In the genomic region with DNA sequence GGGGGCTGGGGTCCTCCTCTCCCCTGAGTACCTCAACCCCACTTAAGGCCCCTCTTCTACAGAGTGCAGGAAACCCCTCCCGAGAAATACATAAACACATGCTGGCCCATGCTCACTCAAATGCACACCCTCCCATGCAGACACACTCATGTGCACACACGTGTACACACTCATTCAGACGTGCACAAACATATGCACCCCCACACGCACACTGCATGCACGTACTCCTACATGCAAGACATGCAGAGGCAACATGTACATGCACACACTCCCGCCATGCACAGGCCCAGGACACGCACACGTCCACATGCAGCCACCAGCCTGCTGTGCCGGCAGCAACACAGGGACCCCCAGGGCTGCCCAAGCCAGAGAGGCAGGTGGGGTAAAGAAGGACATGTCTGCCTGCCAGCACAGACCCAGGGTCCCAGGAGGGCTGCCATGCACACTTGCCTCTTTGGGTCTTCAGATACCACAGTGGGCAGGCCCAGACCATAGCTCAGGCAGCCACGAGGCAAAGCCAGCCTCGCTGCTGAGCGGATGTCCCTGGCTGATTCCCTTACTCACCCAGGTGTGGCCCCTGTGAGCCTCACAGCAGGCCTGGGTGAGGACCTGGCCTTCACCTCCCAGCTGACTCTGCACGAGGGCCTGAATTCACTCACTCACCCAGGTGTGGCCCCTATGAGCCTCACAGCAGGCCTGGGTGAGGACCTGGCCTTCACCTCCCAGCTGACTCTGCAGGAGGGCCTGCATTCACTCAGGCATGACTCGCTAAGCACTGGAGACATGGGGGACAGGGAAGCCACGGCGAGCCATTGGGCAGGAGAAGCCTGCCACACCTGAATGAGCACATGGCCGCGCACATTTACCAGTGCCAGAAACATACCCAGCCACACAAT, we compare ENCODE assay signal across 14 cellular contexts. TPM values are rescaled to one million over a fixed set of nuclear protein-coding genes. Genes with fewer than 3 reads are reported as not detected.
DNase-seq lines count a peak whose midpoint lies in the region; ATAC-seq, FAIRE-seq and TF ChIP-seq lines count a peak whose summit lies in the region.
"Had no signal": no experiment of that assay in that cellular context is flagged by ENCODE, and none has a peak within 500 bp of the region (broad histone marks: within the 10 kb centered on the region; RNA-seq: fewer than 3 reads in every experiment).

No MANE protein-coding gene starts in this region.

- H3K4me3 ChIP-seq in HCT116 (replicated peaks in 1 of 2; ENCODE audit: low read depth in 1 of 2, low read length in 2 of 2) (no peak overlapping the region), NT2/D1 (ENCODE audit: insufficient read length, low read depth) (no peak overlapping the region), kidney (ENCODE audit: low read length in 2 of 2) (no peak overlapping the region), osteoblast (ENCODE audit: insufficient read depth, low read length) (no peak overlapping the region)
- H3K4me3 ChIP-seq: GM23248 had no signal

- H3K36me3 ChIP-seq in HCT116 (ENCODE audit: control insufficient read depth in 1 of 2, insufficient read depth in 2 of 2, low read length in 2 of 2) (no peaks in the 10 kb centered on the region), NT2/D1 (ENCODE audit: insufficient read depth, insufficient read length, low read length) (no peaks in the 10 kb centered on the region), kidney (ENCODE audit: control insufficient read depth in 1 of 2, insufficient read depth in 2 of 2, low read length in 2 of 2) (no peaks in the 10 kb centered on the region), osteoblast (ENCODE audit: insufficient read depth, low read length) (peaks cover 57% of the 10 kb centered on the region)
- H3K36me3 ChIP-seq: BE2C had no signal

- POLR2A ChIA-PET in HCT116 (lab: Charles Lee) (no interaction called here), WTC11 (lab: Charles Lee) (no interaction called here)

- FAIRE-seq in kidney (lab: Jason Lieb, UNC): no peak

- H3K27me3 Mint-ChIP-seq in WTC11 (ENCODE audit: low read depth): peaks cover 13% of the 10 kb centered on the region

- no peaks in the 10 kb centered on the region for H3K9me2 ChIP-seq in HCT116 (ENCODE audit: insufficient read depth)

- H3K9ac ChIP-seq in HCT116 (ENCODE audit: low read length) (no peak overlapping the region), NT2/D1 (ENCODE audit: insufficient read length, low read depth) (peak overlapping the region; percentile 44), kidney (ENCODE audit: low read length in 2 of 2) (no peak overlapping the region)
- H3K9ac ChIP-seq: GM23248 had no signal

- CTCF ChIA-PET in HCT116 (lab: Charles Lee) (no interaction called here), WTC11 (lab: Charles Lee) (interaction anchor here (1.3 kb wide), 1 partner anchor 56 kb away, joined by 3 read pairs; no protein-coding TSS in a partner anchor)

- H3K4me1 ChIP-seq in HCT116 (ENCODE audit: control insufficient read depth in 1 of 2, insufficient read depth in 2 of 2, low read length in 2 of 2) (peaks cover 4 to 17% of the 10 kb centered on the region in 2 experiments; a peak in 1 of 4 replicates), NT2/D1 (ENCODE audit: insufficient read depth, insufficient read length) (peaks cover 21% of the 10 kb centered on the region), kidney (ENCODE audit: control insufficient read depth in 1 of 2, insufficient read depth in 1 of 2, low read depth in 1 of 2, low read length in 2 of 2) (no peaks in the 10 kb centered on the region), osteoblast (ENCODE audit: insufficient read depth, low read length) (peaks cover 9% of the 10 kb centered on the region)
- H3K4me1 ChIP-seq: BE2C had no signal

- H4K20me1 ChIP-seq in HCT116 (ENCODE audit: insufficient read depth) (no peaks in the 10 kb centered on the region), osteoblast (ENCODE audit: insufficient read depth, low read length) (peaks cover 80% of the 10 kb centered on the region)

- intact Hi-C loops in HCT116 (cut with micrococcal nuclease): no loop called here
- intact Hi-C loops in kidney (cut with DNase I): no loop called here

- no peak for TF ChIP-seq CTCF in HCT116 (IDR thresholded peaks at IDR 0.05 in 2 of 3, conservative IDR thresholded peaks at IDR 0.05 in 1 of 3; ENCODE audit: borderline replicate concordance in 1 of 3, insufficient read depth in 1 of 3, low read depth in 2 of 3, low read length in 2 of 3)
- TF ChIP-seq CTCF in kidney (IDR thresholded peaks at IDR 0.05; ENCODE audit: borderline replicate concordance, extremely low read depth, insufficient read depth): no peak
- TF ChIP-seq CTCF in osteoblast (IDR thresholded peaks at IDR 0.05; ENCODE audit: extremely low read depth, low read depth, low read length): no peak
- TF ChIP-seq CTCF in WTC11 (IDR thresholded peaks at IDR 0.05): no peak

- no peak for TF ChIP-seq RAD21 in HCT116 (IDR thresholded peaks at IDR 0.05; ENCODE audit: low read depth)

- H3K27ac Mint-ChIP-seq in WTC11: no peak overlapping the region
- H3K27ac Mint-ChIP-seq: CD8-positive, alpha-beta T cell had no signal

- TF ChIP-seq POLR2A in HCT116 (IDR thresholded peaks at IDR 0.05; ENCODE audit: borderline replicate concordance, extremely low read depth, insufficient read depth, insufficient read length): no peak

- H3K4me3 Mint-ChIP-seq in WTC11: no peak overlapping the region
- H3K4me3 Mint-ChIP-seq: CD8-positive, alpha-beta T cell had no signal

- no peak overlapping the region for H3K27ac ChIP-seq in HCT116 (ENCODE audit: low read depth, low read length)
- no peak overlapping the region for H3K27ac ChIP-seq in kidney (ENCODE audit: low read depth in 2 of 2, low read length in 2 of 2)
- H3K27ac ChIP-seq in osteoblast (ENCODE audit: low read depth, low read length): peak overlapping the region; percentile 12
- H3K27ac ChIP-seq: GM23248 had no signal

- peaks cover 20% of the 10 kb centered on the region for H3K4me1 Mint-ChIP-seq in WTC11

- no peak overlapping the region for H2AFZ ChIP-seq in HCT116 (ENCODE audit: low read depth, low read length, poor library complexity, severe bottlenecking)
- no peak overlapping the region for H2AFZ ChIP-seq in osteoblast (ENCODE audit: low read length)
- H2AFZ ChIP-seq: GM23248 had no signal

- ATAC-seq in HCT116 (peak; percentile 38), WTC11 (no peak)
- ATAC-seq: CD8-positive, alpha-beta T cell had no signal

- RAD21 ChIA-PET in HCT116 (lab: Charles Lee; ENCODE audit: low non-redundant PET in 1 of 2, low total read pairs in 2 of 2, uncharacterized antibody in 2 of 2, unreplicated experiment in 2 of 2): no interaction called here

- H3K79me2 ChIP-seq in HCT116 (ENCODE audit: insufficient read depth, low read length): no peaks in the 10 kb centered on the region
- peaks cover 98% of the 10 kb centered on the region for H3K79me2 ChIP-seq in osteoblast (ENCODE audit: insufficient read depth, low read length)

- no peaks in the 10 kb centered on the region for H3K9me3 Mint-ChIP-seq in WTC11
- H3K9me3 Mint-ChIP-seq: CD8-positive, alpha-beta T cell had no signal

- H3K9me3 ChIP-seq in HCT116 (ENCODE audit: control insufficient read depth in 1 of 2, insufficient read depth in 1 of 2, low read depth in 1 of 2, low read length in 2 of 2) (no peaks in the 10 kb centered on the region), NT2/D1 (ENCODE audit: insufficient read depth, low read length) (no peaks in the 10 kb centered on the region), kidney (ENCODE audit: control insufficient read depth in 1 of 2, low read length in 2 of 2) (no peaks in the 10 kb centered on the region), osteoblast (ENCODE audit: low read depth, low read length) (no peaks in the 10 kb centered on the region)
- H3K9me3 ChIP-seq: BE2C had no signal

- DNase-seq in HCT116 (ENCODE audit: low read depth, low spot score): no peak
- no peak for DNase-seq in NT2/D1 (ENCODE audit: low read depth, low spot score)
- DNase-seq in kidney: peak; percentile 39
- no peak for DNase-seq in osteoblast (ENCODE audit: insufficient read length, low spot score, missing footprints)
- no peak for DNase-seq in hypothalamus (lab: John Stamatoyannopoulos, UW)
- DNase-seq in central memory CD4-positive, alpha-beta T cell: no peak
- no peak for DNase-seq in WTC11 (ENCODE audit: low spot score)
- DNase-seq: BE2C; CD8-positive, alpha-beta T cell; GM23248; NCI-H1436 treated with DMSO at 0.1 percent for 48 hours; NCI-H2081 treated with DMSO at 0.1 percent for 48 hours; NCI-H526 treated with DMSO at 0.1 percent for 48 hours; NK-92 treated with Interleukin-12 subunit alpha and Interleukin-12 subunit beta, amount 100 ng/mL, for 24 hours had no signal

- H3K4me2 ChIP-seq in HCT116 (ENCODE audit: low read length): peak overlapping the region; percentile 25; the same call in 1 of the 2 replicates
- H3K4me2 ChIP-seq in osteoblast (ENCODE audit: insufficient read depth, low read length): no peak overlapping the region

- no TSS peak for BruUV-seq in HCT116 (replicated peaks; lab: Mats Ljungman, UMichigan)

- no peaks in the 10 kb centered on the region for H3K36me3 Mint-ChIP-seq in WTC11
- H3K36me3 Mint-ChIP-seq: CD8-positive, alpha-beta T cell had no signal

- no peaks in the 10 kb centered on the region for H3K27me3 ChIP-seq in HCT116 (ENCODE audit: insufficient read depth, low read length)
- H3K27me3 ChIP-seq in NT2/D1 (ENCODE audit: insufficient read depth, insufficient read length): peaks cover 4% of the 10 kb centered on the region
- no peaks in the 10 kb centered on the region for H3K27me3 ChIP-seq in osteoblast (ENCODE audit: insufficient read depth, low read length)

TF ChIP-seq in HCT116, 20 proteins besides CTCF, POLR2A, EP300 and RAD21 (continues in another document):
- no peak for TF ChIP-seq SIN3A (IDR thresholded peaks at IDR 0.05; ENCODE audit: low read depth)
- TF ChIP-seq ZFX (IDR thresholded peaks at IDR 0.05): peak; percentile 16; the same call in 1 of the 2 replicates

TF ChIP-seq in WTC11, 78 proteins besides CTCF, POLR2A, EP300 and RAD21 (continues in another document):
- TF ChIP-seq ZNF423 (CRISPR knock-in tag; IDR thresholded peaks at IDR 0.05): no peak
- TF ChIP-seq, protein P1, sequence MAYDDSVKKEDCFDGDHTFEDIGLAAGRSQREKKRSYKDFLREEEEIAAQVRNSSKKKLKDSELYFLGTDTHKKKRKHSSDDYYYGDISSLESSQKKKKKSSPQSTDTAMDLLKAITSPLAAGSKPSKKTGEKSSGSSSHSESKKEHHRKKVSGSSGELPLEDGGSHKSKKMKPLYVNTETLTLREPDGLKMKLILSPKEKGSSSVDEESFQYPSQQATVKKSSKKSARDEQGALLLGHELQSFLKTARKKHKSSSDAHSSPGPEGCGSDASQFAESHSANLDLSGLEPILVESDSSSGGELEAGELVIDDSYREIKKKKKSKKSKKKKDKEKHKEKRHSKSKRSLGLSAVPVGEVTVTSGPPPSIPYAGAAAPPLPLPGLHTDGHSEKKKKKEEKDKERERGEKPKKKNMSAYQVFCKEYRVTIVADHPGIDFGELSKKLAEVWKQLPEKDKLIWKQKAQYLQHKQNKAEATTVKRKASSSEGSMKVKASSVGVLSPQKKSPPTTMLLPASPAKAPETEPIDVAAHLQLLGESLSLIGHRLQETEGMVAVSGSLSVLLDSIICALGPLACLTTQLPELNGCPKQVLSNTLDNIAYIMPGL (CRISPR knock-in tag; IDR thresholded peaks at IDR 0.05): no peak
- TF ChIP-seq ZNF263 (CRISPR knock-in tag; IDR thresholded peaks at IDR 0.05; ENCODE audit: low read depth): no peak

RNA-seq across cellular contexts. Expression of a gene that starts 7.8 kb away (rescaled TPM):
- total RNA-seq in HCT116 (2021; ENCODE audit: unreplicated experiment): 3.9 TPM
- polyA plus RNA-seq in HCT116 (2012): 2.5 and 2.7 TPM in 2 replicates
- 13.6 TPM for total RNA-seq in kidney
- 2.0 TPM for polyA plus RNA-seq in kidney (ENCODE audit: insufficient read depth, low read depth, low replicate concordance)
- total RNA-seq in osteoblast: 144 and 203 TPM in 2 replicates
- 6.9 to 11.2 TPM (median 9.0 TPM) in 3 replicates for total RNA-seq in WTC11 (2021)
- total RNA-seq: CD8-positive, alpha-beta T cell had no signal
